ENCODE assay signal across 5 cellular contexts in the genomic region with DNA sequence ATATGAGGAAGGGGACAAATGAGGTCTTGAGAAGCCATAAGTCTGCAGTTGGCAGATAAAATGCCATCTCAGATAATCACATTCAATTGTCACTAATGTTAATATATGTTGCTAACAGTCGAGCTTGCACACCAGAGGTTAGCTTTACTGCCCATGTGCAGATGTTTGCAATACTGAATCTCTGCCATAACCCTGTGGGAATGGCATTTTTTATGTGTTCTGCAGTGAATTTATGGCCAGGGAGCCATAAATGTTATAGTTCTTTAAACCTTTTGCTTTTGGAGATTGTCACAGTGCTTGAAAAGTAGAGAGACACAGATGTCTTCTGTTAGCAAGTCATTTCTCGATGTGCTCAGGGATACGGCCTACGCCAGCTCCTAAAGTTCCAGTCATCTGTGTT.
"Had no signal": no experiment of that assay in that cellular context is flagged by ENCODE, and none has a peak within 500 bp of the region (broad histone marks: within the 10 kb centered on the region; RNA-seq: fewer than 3 reads in every experiment).

No MANE protein-coding gene starts in this region.

- DNase-seq: H9, HCEC 1CT, IMR-90 had no signal

- H3K27ac Mint-ChIP-seq: GM23338 had no signal

- H3K4me3 ChIP-seq: GM23338, K562 had no signal

- ATAC-seq: GM23338, K562 had no signal

- H3K4me3 Mint-ChIP-seq: GM23338, H9 had no signal

- H3K9me3 Mint-ChIP-seq: GM23338, H9 had no signal
